Comparison of ENCODE assay signal across 1 cellular context in the genomic region with DNA sequence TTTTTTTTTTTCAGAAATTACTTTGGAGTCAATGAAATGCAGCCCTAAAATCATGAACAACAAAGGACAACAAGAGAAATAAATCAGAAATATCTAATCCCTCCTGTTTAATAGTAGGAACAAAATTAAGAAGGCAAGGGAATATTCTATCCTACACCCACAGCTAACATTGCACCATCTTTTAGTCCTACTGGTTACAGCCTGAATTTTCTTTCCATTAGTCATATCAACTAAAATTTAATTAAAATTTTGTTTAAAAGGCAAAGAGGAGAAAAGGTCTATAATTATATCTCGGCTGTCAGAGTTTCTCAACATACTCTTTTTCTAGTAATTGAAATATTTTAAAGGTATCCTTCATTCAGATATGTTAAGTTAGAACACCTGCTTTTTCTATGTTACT.
TF ChIP-seq lines count a peak whose summit lies in the region.

No MANE protein-coding gene starts in this region.

TF ChIP-seq in SK-N-SH, 30 proteins besides CTCF, POLR2A, EP300 and RAD21 (continued from another document):
- TF ChIP-seq, protein P1, sequence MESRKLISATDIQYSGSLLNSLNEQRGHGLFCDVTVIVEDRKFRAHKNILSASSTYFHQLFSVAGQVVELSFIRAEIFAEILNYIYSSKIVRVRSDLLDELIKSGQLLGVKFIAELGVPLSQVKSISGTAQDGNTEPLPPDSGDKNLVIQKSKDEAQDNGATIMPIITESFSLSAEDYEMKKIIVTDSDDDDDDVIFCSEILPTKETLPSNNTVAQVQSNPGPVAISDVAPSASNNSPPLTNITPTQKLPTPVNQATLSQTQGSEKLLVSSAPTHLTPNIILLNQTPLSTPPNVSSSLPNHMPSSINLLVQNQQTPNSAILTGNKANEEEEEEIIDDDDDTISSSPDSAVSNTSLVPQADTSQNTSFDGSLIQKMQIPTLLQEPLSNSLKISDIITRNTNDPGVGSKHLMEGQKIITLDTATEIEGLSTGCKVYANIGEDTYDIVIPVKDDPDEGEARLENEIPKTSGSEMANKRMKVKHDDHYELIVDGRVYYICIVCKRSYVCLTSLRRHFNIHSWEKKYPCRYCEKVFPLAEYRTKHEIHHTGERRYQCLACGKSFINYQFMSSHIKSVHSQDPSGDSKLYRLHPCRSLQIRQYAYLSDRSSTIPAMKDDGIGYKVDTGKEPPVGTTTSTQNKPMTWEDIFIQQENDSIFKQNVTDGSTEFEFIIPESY (IDR thresholded peaks at IDR 0.05; ENCODE audit: borderline replicate concordance, low read depth) = no peak
- TF ChIP-seq RXRA (IDR thresholded peaks at IDR 0.05; ENCODE audit: borderline replicate concordance, low read depth) (no peak), MEF2A (IDR thresholded peaks at IDR 0.05; ENCODE audit: borderline replicate concordance, low read depth) (no peak), NFIC (IDR thresholded peaks at IDR 0.05; ENCODE audit: borderline replicate concordance) (no peak), TEAD4 (IDR thresholded peaks at IDR 0.05; ENCODE audit: borderline replicate concordance, insufficient read depth) (no peak), GATA2 (CRISPR knock-in tag; IDR thresholded peaks at IDR 0.05) (no peak), SIN3A (IDR thresholded peaks at IDR 0.05; ENCODE audit: borderline replicate concordance, low read depth, low read length) (no peak), POLR2AphosphoS5 (IDR thresholded peaks at IDR 0.05; ENCODE audit: low read depth, low read length) (no peak), SMC3 (IDR thresholded peaks at IDR 0.05; ENCODE audit: low read depth, low read length) (no peak), TAF1 (IDR thresholded peaks at IDR 0.05; ENCODE audit: borderline replicate concordance, low read depth, low read length) (no peak)
- TF ChIP-seq, protein P2, sequence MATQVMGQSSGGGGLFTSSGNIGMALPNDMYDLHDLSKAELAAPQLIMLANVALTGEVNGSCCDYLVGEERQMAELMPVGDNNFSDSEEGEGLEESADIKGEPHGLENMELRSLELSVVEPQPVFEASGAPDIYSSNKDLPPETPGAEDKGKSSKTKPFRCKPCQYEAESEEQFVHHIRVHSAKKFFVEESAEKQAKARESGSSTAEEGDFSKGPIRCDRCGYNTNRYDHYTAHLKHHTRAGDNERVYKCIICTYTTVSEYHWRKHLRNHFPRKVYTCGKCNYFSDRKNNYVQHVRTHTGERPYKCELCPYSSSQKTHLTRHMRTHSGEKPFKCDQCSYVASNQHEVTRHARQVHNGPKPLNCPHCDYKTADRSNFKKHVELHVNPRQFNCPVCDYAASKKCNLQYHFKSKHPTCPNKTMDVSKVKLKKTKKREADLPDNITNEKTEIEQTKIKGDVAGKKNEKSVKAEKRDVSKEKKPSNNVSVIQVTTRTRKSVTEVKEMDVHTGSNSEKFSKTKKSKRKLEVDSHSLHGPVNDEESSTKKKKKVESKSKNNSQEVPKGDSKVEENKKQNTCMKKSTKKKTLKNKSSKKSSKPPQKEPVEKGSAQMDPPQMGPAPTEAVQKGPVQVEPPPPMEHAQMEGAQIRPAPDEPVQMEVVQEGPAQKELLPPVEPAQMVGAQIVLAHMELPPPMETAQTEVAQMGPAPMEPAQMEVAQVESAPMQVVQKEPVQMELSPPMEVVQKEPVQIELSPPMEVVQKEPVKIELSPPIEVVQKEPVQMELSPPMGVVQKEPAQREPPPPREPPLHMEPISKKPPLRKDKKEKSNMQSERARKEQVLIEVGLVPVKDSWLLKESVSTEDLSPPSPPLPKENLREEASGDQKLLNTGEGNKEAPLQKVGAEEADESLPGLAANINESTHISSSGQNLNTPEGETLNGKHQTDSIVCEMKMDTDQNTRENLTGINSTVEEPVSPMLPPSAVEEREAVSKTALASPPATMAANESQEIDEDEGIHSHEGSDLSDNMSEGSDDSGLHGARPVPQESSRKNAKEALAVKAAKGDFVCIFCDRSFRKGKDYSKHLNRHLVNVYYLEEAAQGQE (IDR thresholded peaks at IDR 0.05; ENCODE audit: low read depth, low read length) = no peak
- TF ChIP-seq, protein P3, sequence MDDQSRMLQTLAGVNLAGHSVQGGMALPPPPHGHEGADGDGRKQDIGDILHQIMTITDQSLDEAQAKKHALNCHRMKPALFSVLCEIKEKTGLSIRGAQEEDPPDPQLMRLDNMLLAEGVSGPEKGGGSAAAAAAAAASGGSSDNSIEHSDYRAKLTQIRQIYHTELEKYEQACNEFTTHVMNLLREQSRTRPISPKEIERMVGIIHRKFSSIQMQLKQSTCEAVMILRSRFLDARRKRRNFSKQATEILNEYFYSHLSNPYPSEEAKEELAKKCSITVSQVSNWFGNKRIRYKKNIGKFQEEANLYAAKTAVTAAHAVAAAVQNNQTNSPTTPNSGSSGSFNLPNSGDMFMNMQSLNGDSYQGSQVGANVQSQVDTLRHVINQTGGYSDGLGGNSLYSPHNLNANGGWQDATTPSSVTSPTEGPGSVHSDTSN (IDR thresholded peaks at IDR 0.05) = no peak
- TF ChIP-seq, protein P4, sequence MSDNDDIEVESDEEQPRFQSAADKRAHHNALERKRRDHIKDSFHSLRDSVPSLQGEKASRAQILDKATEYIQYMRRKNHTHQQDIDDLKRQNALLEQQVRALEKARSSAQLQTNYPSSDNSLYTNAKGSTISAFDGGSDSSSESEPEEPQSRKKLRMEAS (IDR thresholded peaks at IDR 0.05; ENCODE audit: low read depth) = no peak
- TF ChIP-seq, protein P5, sequence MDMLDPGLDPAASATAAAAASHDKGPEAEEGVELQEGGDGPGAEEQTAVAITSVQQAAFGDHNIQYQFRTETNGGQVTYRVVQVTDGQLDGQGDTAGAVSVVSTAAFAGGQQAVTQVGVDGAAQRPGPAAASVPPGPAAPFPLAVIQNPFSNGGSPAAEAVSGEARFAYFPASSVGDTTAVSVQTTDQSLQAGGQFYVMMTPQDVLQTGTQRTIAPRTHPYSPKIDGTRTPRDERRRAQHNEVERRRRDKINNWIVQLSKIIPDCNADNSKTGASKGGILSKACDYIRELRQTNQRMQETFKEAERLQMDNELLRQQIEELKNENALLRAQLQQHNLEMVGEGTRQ (IDR thresholded peaks at IDR 0.05; ENCODE audit: borderline replicate concordance, low read depth, low read length) = no peak
TF ChIP-seq in SK-N-SH: peak in this region for 0.
